Comparison of ENCODE assay signal across 8 cellular contexts in genomic region chr17:74748529-74749261, GRCh38. TPM values are rescaled to one million over a fixed set of nuclear protein-coding genes. Genes with fewer than 3 reads are reported as not detected.
DNase-seq lines count a peak whose midpoint lies in the region; ATAC-seq and TF ChIP-seq lines count a peak whose summit lies in the region.

TSS of gene NHERF1 (plus strand) at chr17:74748628. CDS start at chr17:74748847, 219 bp downstream.

- DNase-seq in ELR (ENCODE audit: low read depth) (peak; percentile 95), Karpas-422 (peak; percentile 97), SK-MEL-5 (ENCODE audit: low read depth, low spot score) (peak; percentile 96), glomerular visceral epithelial cell (ENCODE audit: extremely low spot score) (peak; percentile 95), osteocyte (ENCODE audit: extremely low spot score, unreplicated experiment) (peak; percentile 99)
- peak; percentile 95 for DNase-seq in activated naive CD4-positive, alpha-beta T cell treated with anti-CD3 and anti-CD28 coated beads, Interleukin-2, amount 10 ng/mL, durations not matched to agents 7 days and 5 days

- no peaks in the 10 kb centered on the region for H3K9me2 ChIP-seq in Karpas-422 (replicated peaks; ENCODE audit: insufficient read depth, low read length)

- H4K20me1 ChIP-seq in Karpas-422 (ENCODE audit: insufficient read depth, low read depth, low read length) = peaks cover 22% of the 10 kb centered on the region

- under 1% methylated on average over 89 of the region's 89 CpGs for WGBS in thymus

- H3K27me3 Mint-ChIP-seq in activated naive CD4-positive, alpha-beta T cell treated with anti-CD3 and anti-CD28 coated beads, Interleukin-2, amount 10 ng/mL, durations not matched to agents 7 days and 5 days = no peaks in the 10 kb centered on the region
- H3K27me3 Mint-ChIP-seq in osteocyte (ENCODE audit: unreplicated experiment) = no peaks in the 10 kb centered on the region

- peak within 1 kb of the TSS; percentile 99 for H3K4me3 Mint-ChIP-seq in activated naive CD4-positive, alpha-beta T cell treated with anti-CD3 and anti-CD28 coated beads, Interleukin-2, amount 10 ng/mL, durations not matched to agents 7 days and 5 days
- H3K4me3 Mint-ChIP-seq in osteocyte (ENCODE audit: unreplicated experiment) = peak within 1 kb of the TSS; percentile 98

- H3K27me3 ChIP-seq in Karpas-422 (ENCODE audit: low read length) (no peaks in the 10 kb centered on the region), thymus (ENCODE audit: control insufficient read depth, insufficient read depth) (no peaks in the 10 kb centered on the region)

- H3K4me3 ChIP-seq in Karpas-422 (ENCODE audit: low read length) (peak within 1 kb of the TSS; percentile 99), thymus (ENCODE audit: low read length) (peak within 1 kb of the TSS; percentile 94)

- peaks cover 43% of the 10 kb centered on the region for H3K36me3 Mint-ChIP-seq in activated naive CD4-positive, alpha-beta T cell treated with anti-CD3 and anti-CD28 coated beads, Interleukin-2, amount 10 ng/mL, durations not matched to agents 7 days and 5 days
- peaks cover 17% of the 10 kb centered on the region for H3K36me3 Mint-ChIP-seq in osteocyte (ENCODE audit: unreplicated experiment)

- peak within 1 kb of the TSS; percentile 93 for H3K4me2 ChIP-seq in Karpas-422 (ENCODE audit: low read depth, low read length, poor library complexity, severe bottlenecking)

- peaks cover 23% of the 10 kb centered on the region for H3K4me1 ChIP-seq in Karpas-422 (ENCODE audit: low read length)
- peaks cover 41% of the 10 kb centered on the region for H3K4me1 ChIP-seq in thymus (ENCODE audit: control insufficient read depth, insufficient read depth, low read length)

- peak within 1 kb of the TSS; percentile 88 for H3K27ac Mint-ChIP-seq in activated naive CD4-positive, alpha-beta T cell treated with anti-CD3 and anti-CD28 coated beads, Interleukin-2, amount 10 ng/mL, durations not matched to agents 7 days and 5 days
- peak within 1 kb of the TSS; percentile 82 for H3K27ac Mint-ChIP-seq in osteocyte (ENCODE audit: unreplicated experiment)

- in situ Hi-C loops in SK-MEL-5 (cut with HindIII; ENCODE audit: low pct_unique_long_range_greater_than_20kb, low sequenced_read_pairs) = no loop called here

- ATAC-seq in GM21737 (IDR thresholded peaks at IDR 0.05; ENCODE audit: unreplicated experiment) = peak; percentile 91

- peak within 1 kb of the TSS; percentile 99 for H3K9ac ChIP-seq in Karpas-422 (ENCODE audit: low read length)

- CTCF ChIA-PET in activated naive CD4-positive, alpha-beta T cell treated with anti-CD3 and anti-CD28 coated beads, Interleukin-2, amount 10 ng/mL, durations not matched to agents 7 days and 5 days (lab: Charles Lee) = interaction anchor here (1.6 to 7.3 kb wide), 7 partner anchors 8 to 91 kb away, joined by 3 to 43 read pairs (median 11); no protein-coding TSS in a partner anchor

- TF ChIP-seq CTCF in osteocyte (IDR thresholded peaks at IDR 0.05) = peak; percentile 14

- H3K27ac ChIP-seq in Karpas-422 (ENCODE audit: low read length) (peak within 1 kb of the TSS; percentile 41; the same call in 1 of the 2 replicates), thymus (ENCODE audit: low read depth) (peak within 1 kb of the TSS; percentile 87)

- peaks cover 64% of the 10 kb centered on the region for H3K4me1 Mint-ChIP-seq in activated naive CD4-positive, alpha-beta T cell treated with anti-CD3 and anti-CD28 coated beads, Interleukin-2, amount 10 ng/mL, durations not matched to agents 7 days and 5 days
- peaks cover 60% of the 10 kb centered on the region for H3K4me1 Mint-ChIP-seq in osteocyte (ENCODE audit: unreplicated experiment)

- peaks cover 52% of the 10 kb centered on the region for H3K79me2 ChIP-seq in Karpas-422 (ENCODE audit: low read length)

- H3K9me3 ChIP-seq in Karpas-422 (ENCODE audit: low read length) (no peaks in the 10 kb centered on the region), thymus (ENCODE audit: control insufficient read depth) (no peaks in the 10 kb centered on the region)

- H2AFZ ChIP-seq in Karpas-422 (ENCODE audit: low read length) = peak within 1 kb of the TSS; percentile 77; the same call in 1 of the 2 replicates

- H3K36me3 ChIP-seq in Karpas-422 (ENCODE audit: insufficient read depth, low read length) (peaks cover 7% of the 10 kb centered on the region; the same call in 1 of the 2 replicates), thymus (ENCODE audit: control insufficient read depth, insufficient read depth) (peaks cover 3% of the 10 kb centered on the region)

- H3K9me3 Mint-ChIP-seq in activated naive CD4-positive, alpha-beta T cell treated with anti-CD3 and anti-CD28 coated beads, Interleukin-2, amount 10 ng/mL, durations not matched to agents 7 days and 5 days = no peaks in the 10 kb centered on the region
- H3K9me3 Mint-ChIP-seq in osteocyte (ENCODE audit: unreplicated experiment) = no peaks in the 10 kb centered on the region

RNA-seq across cellular contexts. Expression of gene NHERF1, which starts in this region (rescaled TPM):
- total RNA-seq in Karpas-422 (2014; rRNA removed; shearing (Covaris generic); ENCODE audit: low replicate concordance) = 24.4 and 38.3 TPM in 2 replicates
- 43.2 and 45.6 TPM in 2 replicates for total RNA-seq in SK-MEL-5 (2014; rRNA removed; shearing (Covaris generic))
- polyA plus RNA-seq in SK-MEL-5 (2015; cell fraction: cytosol; rRNA removed) = 65.1 and 90.4 TPM in 2 replicates
- polyA plus RNA-seq in SK-MEL-5 (2015; cell fraction: nucleus; rRNA removed) = 16.9 and 36.5 TPM in 2 replicates
- 117 and 125 TPM in 2 replicates for total RNA-seq in osteocyte
- polyA plus RNA-seq in thymus = 56.6 TPM

Comparison
In these comparisons a context has a peak if more than half of its experiments do, and no peak if none do; other contexts are left out.
1. Peak in every context shown above with its lines: DNase-seq, ATAC-seq, H3K4me3 ChIP-seq and H3K27ac ChIP-seq.